In genomic region chr16:28924399-28924761, GRCh38 we compare ENCODE assay signal across 8 cellular contexts. TPM values are rescaled to one million over a fixed set of nuclear protein-coding genes. Genes with fewer than 3 reads are reported as not detected.
DNase-seq lines count a peak whose midpoint lies in the region; ATAC-seq and TF ChIP-seq lines count a peak whose summit lies in the region.

No MANE protein-coding gene starts in this region.

- no peak for TF ChIP-seq CTCF in RWPE1 (conservative IDR thresholded peaks at IDR 0.05; ENCODE audit: low read depth)
- no peak for TF ChIP-seq CTCF in fibroblast of the aortic adventitia (IDR thresholded peaks at IDR 0.05; ENCODE audit: insufficient read depth, low read length)

- H3K36me3 ChIP-seq in skeletal muscle tissue (ENCODE audit: control insufficient read depth in 3 of 3, insufficient read depth in 3 of 3, low read length in 3 of 3) = peaks cover 6% of the 10 kb centered on the region in 3 donors

- H3K9me3 ChIP-seq in skeletal muscle tissue (ENCODE audit: control insufficient read depth in 3 of 3, low read length in 3 of 3) = no peaks in the 10 kb centered on the region

- ATAC-seq in GM21423 (IDR thresholded peaks at IDR 0.05; ENCODE audit: unreplicated experiment) = peak; percentile 14
- ATAC-seq in GM18861 (IDR thresholded peaks at IDR 0.05; ENCODE audit: unreplicated experiment) = no peak

- H3K4me1 ChIP-seq in skeletal muscle tissue (ENCODE audit: control insufficient read depth in 3 of 3, insufficient read depth in 3 of 3, low read length in 3 of 3) = peaks cover 7 to 13% (median 8%) of the 10 kb centered on the region in 3 donors

- POLR2A ChIA-PET in RWPE1 (lab: Yijun Ruan, JAX; ENCODE audit: low non-redundant PET) = interaction anchor here (0.6 kb wide), 1 partner anchor 14 kb away, joined by 4 read pairs; no protein-coding TSS in a partner anchor

- H3K9ac ChIP-seq in skeletal muscle tissue (ENCODE audit: low read depth in 1 of 3, low read length in 3 of 3) = peak overlapping the region in 1 of 3 donors; percentile 45

- DNase-seq in RWPE1 (ENCODE audit: low spot score) (no peak), fibroblast of the aortic adventitia (ENCODE audit: low read depth) (no peak), NCI-H2029 (lab: John Stamatoyannopoulos, UW) (no peak), NCI-H226 (no peak), NCI-H1694 (lab: John Stamatoyannopoulos, UW) (no peak)

- H3K4me3 ChIP-seq in fibroblast of the aortic adventitia (ENCODE audit: low read depth, low read length) (peak overlapping the region; percentile 82), skeletal muscle tissue (ENCODE audit: low read length in 3 of 3) (peak overlapping the region; percentile 14 to 88 (median 87))

- CTCF ChIA-PET in RWPE1 (lab: Yijun Ruan, JAX) = interaction anchor here (0.6 to 1.0 kb wide), 2 partner anchors 12 to 21 kb away, joined by 3 to 4 read pairs; no protein-coding TSS in a partner anchor

- H3K27me3 ChIP-seq in skeletal muscle tissue (ENCODE audit: control insufficient read depth in 3 of 3, insufficient read depth in 3 of 3, low read length in 3 of 3) = no peaks in the 10 kb centered on the region

- H3K27ac ChIP-seq in RWPE1 = peak overlapping the region; percentile 99
- H3K27ac ChIP-seq in skeletal muscle tissue (ENCODE audit: low read depth, low read length) = peak overlapping the region; percentile 92

RNA-seq across cellular contexts. Expression of gene RABEP2, which starts 0.7 kb away (rescaled TPM):
- total RNA-seq in fibroblast of the aortic adventitia (ENCODE audit: low replicate concordance) (27.4 and 30.4 TPM in 2 replicates), skeletal muscle tissue (11.0 TPM)

RNA-seq across cellular contexts. Expression of gene CD19, which starts 7.4 kb away (rescaled TPM):
- 0.33 TPM in 1 of 2 replicates, not detected in the other for total RNA-seq in fibroblast of the aortic adventitia (ENCODE audit: low replicate concordance)
- 2.1 TPM for total RNA-seq in skeletal muscle tissue

RNA-seq across cellular contexts. Expression of gene NFATC2IP, which starts 26.4 kb away (rescaled TPM):
- total RNA-seq in fibroblast of the aortic adventitia (ENCODE audit: low replicate concordance) = 22.1 and 59.2 TPM in 2 replicates
- total RNA-seq in skeletal muscle tissue = 13.6 TPM

RNA-seq across cellular contexts. Expression of gene ATP2A1, which starts 46.1 kb away (rescaled TPM):
- total RNA-seq in fibroblast of the aortic adventitia (ENCODE audit: low replicate concordance) (0.18 TPM in 1 of 2 replicates, not detected in the other), skeletal muscle tissue (502 TPM)

RNA-seq across cellular contexts. Expression of gene SPNS1, which starts 50.2 kb away (rescaled TPM):
- total RNA-seq in fibroblast of the aortic adventitia (ENCODE audit: low replicate concordance) (27.1 and 85.8 TPM in 2 replicates), skeletal muscle tissue (18.3 TPM)
